In the genomic region with DNA sequence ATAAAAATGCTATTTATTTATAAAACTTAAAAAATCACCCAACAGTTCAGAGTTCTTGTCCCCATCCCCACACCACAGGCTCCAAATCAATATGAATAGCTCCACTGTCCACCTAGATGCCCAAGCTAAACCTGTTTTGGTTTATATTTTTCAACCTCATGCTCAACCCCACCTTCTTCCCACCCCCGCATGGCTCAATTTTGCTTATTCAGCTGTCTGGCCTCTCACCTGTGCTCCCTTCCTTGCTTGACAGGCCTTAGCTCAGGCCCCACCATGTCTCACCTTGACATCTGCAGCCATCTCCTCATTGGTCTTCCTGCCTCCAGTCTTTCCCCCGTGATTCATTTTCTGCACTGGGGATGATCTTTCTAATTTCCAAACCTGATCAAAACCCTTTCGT, we compare ENCODE assay signal across 22 cellular contexts. TPM values are rescaled to one million over a fixed set of nuclear protein-coding genes. Genes with fewer than 3 reads are reported as not detected.
"Had no signal": no experiment of that assay in that cellular context is flagged by ENCODE, and none has a peak within 500 bp of the region (broad histone marks: within the 10 kb centered on the region; RNA-seq: fewer than 3 reads in every experiment).

No MANE protein-coding gene starts in this region.

- H3K4me3 ChIP-seq: colonic mucosa, lower lobe of right lung, prostate gland, right atrium auricular region, suprapubic skin, transverse colon had no signal

- H3K27me3 ChIP-seq: colonic mucosa, right atrium auricular region, suprapubic skin, transverse colon had no signal

- H3K36me3 ChIP-seq: colonic mucosa, prostate gland, right atrium auricular region, suprapubic skin, transverse colon had no signal

- H3K9me3 ChIP-seq: colonic mucosa, lower lobe of right lung, prostate gland, right atrium auricular region, SK-N-SH, suprapubic skin, transverse colon had no signal

- H3K27ac ChIP-seq: colonic mucosa, lower lobe of right lung, prostate gland, right atrium auricular region, suprapubic skin, transverse colon, WERI-Rb-1 had no signal

- DNase-seq: activated CD4-positive, alpha-beta T cell treated with anti-CD3 and anti-CD28 coated beads for 4 hours; activated CD8-positive, alpha-beta memory T cell treated with anti-CD3 and anti-CD28 coated beads for 24 hours; activated CD8-positive, alpha-beta memory T cell treated with anti-CD3 and anti-CD28 coated beads, Interleukin-2, amount 50 U/mL, for 48 hours; anterior cingulate cortex; caudate nucleus; colonic mucosa; foreskin melanocyte; head of caudate nucleus; lower lobe of right lung; SK-N-SH; stimulated activated CD4-positive, alpha-beta T cell treated with anti-CD3 and anti-CD28 coated beads, Interleukin-2, amount 100 ng/mL, for 24 hours; stimulated activated naive CD8-positive, alpha-beta T cell treated with anti-CD3 and anti-CD28 coated beads, Interleukin-15, amount 100 ng/mL, for 72 hours; T-helper 17 cell; transverse colon; WERI-Rb-1 had no signal

- ATAC-seq: lower lobe of right lung; stimulated activated naive CD8-positive, alpha-beta T cell treated with anti-CD3 and anti-CD28 coated beads, Interleukin-15, amount 100 ng/mL, for 72 hours; T-helper 17 cell had no signal

- H3K27ac Mint-ChIP-seq: T-helper 17 cell had no signal

- H3K27me3 Mint-ChIP-seq: stimulated activated naive CD8-positive, alpha-beta T cell treated with anti-CD3 and anti-CD28 coated beads, Interleukin-15, amount 100 ng/mL, for 72 hours; T-helper 17 cell had no signal

- H3K4me1 ChIP-seq: colonic mucosa, prostate gland, suprapubic skin, transverse colon had no signal

- H3K4me3 Mint-ChIP-seq: brain; neural crest cell; stimulated activated naive CD8-positive, alpha-beta T cell treated with anti-CD3 and anti-CD28 coated beads, Interleukin-15, amount 100 ng/mL, for 72 hours; T-helper 17 cell had no signal

- H3K9me3 Mint-ChIP-seq: brain; neural crest cell; stimulated activated naive CD8-positive, alpha-beta T cell treated with anti-CD3 and anti-CD28 coated beads, Interleukin-15, amount 100 ng/mL, for 72 hours had no signal

RNA-seq across cellular contexts. Expression of a gene that starts 47.4 kb away (rescaled TPM):
- total RNA-seq: fibroblast of lung, omental fat pad, right atrium auricular region, suprapubic skin had no signal
- polyA plus RNA-seq: fibroblast of lung had no signal
